ENCODE assay signal across 21 cellular contexts in the genomic region with DNA sequence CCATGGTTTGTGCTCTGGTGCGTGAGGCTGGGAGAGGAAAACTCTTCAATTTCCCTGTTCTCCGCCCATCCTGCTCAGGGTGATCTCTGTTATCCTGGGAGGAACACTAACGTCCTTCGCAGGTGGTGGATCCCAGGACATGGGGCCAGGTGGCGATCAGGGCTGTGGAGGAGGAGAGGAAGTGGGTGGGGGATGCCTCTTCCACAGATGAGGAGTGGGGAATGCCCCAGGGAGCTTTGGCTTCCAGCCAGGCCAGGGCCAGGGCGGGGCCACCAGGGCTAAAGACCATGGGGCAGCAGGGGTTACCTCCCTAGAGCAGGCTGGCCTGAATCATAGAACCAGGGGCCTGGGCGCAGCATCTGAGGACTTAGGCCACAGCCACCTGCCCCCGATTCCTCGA. TPM values are rescaled to one million over a fixed set of nuclear protein-coding genes. Genes with fewer than 3 reads are reported as not detected.
DNase-seq lines count a peak whose midpoint lies in the region; ATAC-seq and TF ChIP-seq lines count a peak whose summit lies in the region.
"Had no signal": no experiment of that assay in that cellular context is flagged by ENCODE, and none has a peak within 500 bp of the region (broad histone marks: within the 10 kb centered on the region; RNA-seq: fewer than 3 reads in every experiment).

No MANE protein-coding gene starts in this region.

- H3K9me2 ChIP-seq in SK-N-SH, result no peaks in the 10 kb centered on the region

- no peak for TF ChIP-seq EP300 in SK-N-SH (IDR thresholded peaks at IDR 0.05; ENCODE audit: borderline replicate concordance in 1 of 2, low read depth in 1 of 2, low read length in 1 of 2)

- TF ChIP-seq RAD21 in SK-N-SH (IDR thresholded peaks at IDR 0.05; ENCODE audit: low read length), result no peak

- POLR2A ChIA-PET in SK-N-SH (lab: Yijun Ruan, JAX), result no interaction called here

- H3K36me3 ChIP-seq in SK-N-SH (replicated peaks in 1 of 2; ENCODE audit: control insufficient read depth in 1 of 2, insufficient read depth in 2 of 2, low read length in 1 of 2) (no peaks in the 10 kb centered on the region), mammary epithelial cell (ENCODE audit: insufficient read depth, low read length) (no peaks in the 10 kb centered on the region), WERI-Rb-1 (no peaks in the 10 kb centered on the region)
- H3K36me3 ChIP-seq: BLaER1, SJSA1 had no signal

- H3F3A ChIP-seq in SK-N-SH (replicated peaks; ENCODE audit: insufficient read depth), result peaks cover 23% of the 10 kb centered on the region

- CTCF ChIA-PET in SK-N-SH (lab: Yijun Ruan, JAX), result no interaction called here
- CTCF ChIA-PET in mammary epithelial cell (lab: Charles Lee; ENCODE audit: low non-redundant PET), result no interaction called here

- no peak for DNase-seq in SK-N-SH
- DNase-seq in mammary epithelial cell, result no peak
- peak; percentile 27 for DNase-seq in kidney tubule cell (ENCODE audit: low spot score)
- DNase-seq in NCI-H526 treated with DMSO at 0.1 percent for 48 hours (lab: John Stamatoyannopoulos, UW), result no peak
- DNase-seq in effector CD8-positive, alpha-beta T cell (lab: John Stamatoyannopoulos, UW), result no peak
- DNase-seq in WERI-Rb-1, result no peak
- DNase-seq: CD8-positive, alpha-beta memory T cell; DMS79 treated with DMSO at 0.1 percent for 48 hours; HCEC 1CT; KBM-7; NCI-H1417 treated with DMSO at 0.1 percent for 48 hours; NCI-H2029 treated with DMSO at 0.1 percent for 48 hours; NCI-H524 treated with DMSO at 0.1 percent for 48 hours; NK-92 treated with Interleukin-12 subunit alpha and Interleukin-12 subunit beta, amount 100 ng/mL, for 24 hours; RPMI8226 had no signal

- H3K4me1 ChIP-seq in SK-N-SH (ENCODE audit: control insufficient read depth in 1 of 2, insufficient read depth in 2 of 2, low read depth in 1 of 2, low read length in 1 of 2), result peaks cover 0 to 22% of the 10 kb centered on the region in 2 experiments; a peak in 2 of 4 replicates
- peaks cover 84% of the 10 kb centered on the region for H3K4me1 ChIP-seq in mammary epithelial cell (ENCODE audit: insufficient read depth, low read length)
- H3K4me1 ChIP-seq: BLaER1 had no signal

- H2AFZ ChIP-seq in SK-N-SH (ENCODE audit: low read depth) (0 out of 2 replicates have a peak overlapping the region, but pooled peaks have one; percentile 18), mammary epithelial cell (ENCODE audit: low read depth, low read length) (no peak overlapping the region)

- TF ChIP-seq CTCF in SK-N-SH (IDR thresholded peaks at IDR 0.05) (no peak), mammary epithelial cell (conservative IDR thresholded peaks at IDR 0.05 in 1 of 2, IDR thresholded peaks at IDR 0.05 in 1 of 2; ENCODE audit: extremely low read depth in 1 of 2, insufficient read depth in 1 of 2, low read depth in 1 of 2, low read length in 2 of 2) (no peak), WERI-Rb-1 (IDR thresholded peaks at IDR 0.05; ENCODE audit: low read depth, low read length) (no peak)

- H3K79me2 ChIP-seq in SK-N-SH (ENCODE audit: insufficient read depth) (no peaks in the 10 kb centered on the region), mammary epithelial cell (ENCODE audit: insufficient read depth, low read length) (no peaks in the 10 kb centered on the region)

- 34% methylated on average over 8 of the region's 9 CpGs for WGBS in SK-N-SH (ENCODE audit: low lambda C conversion rate)
- 93% methylated on average over 5 of the region's 9 CpGs for WGBS in mammary epithelial cell (ENCODE audit: low coverage, missing lambda C conversion rate)

- dilution Hi-C loops in mammary epithelial cell (cut with HindIII; ENCODE audit: low sequenced_read_pairs), result no loop called here

- H3K27me3 ChIP-seq in SK-N-SH (ENCODE audit: insufficient read depth) (peaks cover 12% of the 10 kb centered on the region; the same call in 1 of the 2 replicates), mammary epithelial cell (ENCODE audit: insufficient read depth, low read length) (no peaks in the 10 kb centered on the region), WERI-Rb-1 (ENCODE audit: insufficient read depth, low read depth, severe bottlenecking) (peaks cover 97% of the 10 kb centered on the region)
- H3K27me3 ChIP-seq: BLaER1, SJSA1 had no signal

- no peak overlapping the region for H3K9ac ChIP-seq in SK-N-SH
- H3K9ac ChIP-seq in mammary epithelial cell (ENCODE audit: insufficient read depth, low read length), result no peak overlapping the region
- H3K9ac ChIP-seq: BLaER1 had no signal

- in situ Hi-C loops in mammary epithelial cell (cut with MboI; ENCODE audit: low sequenced_read_pairs in 2 of 2), result no loop called here

- H3K9me3 ChIP-seq in SK-N-SH (no peaks in the 10 kb centered on the region), mammary epithelial cell (replicated peaks; ENCODE audit: insufficient read depth, low read length) (no peaks in the 10 kb centered on the region), WERI-Rb-1 (ENCODE audit: severe bottlenecking) (no peaks in the 10 kb centered on the region)
- H3K9me3 ChIP-seq: BLaER1, SJSA1 had no signal

- no peak overlapping the region for H3K4me3 ChIP-seq in SK-N-SH (ENCODE audit: low read depth in 2 of 2, low read length in 1 of 2)
- no peak overlapping the region for H3K4me3 ChIP-seq in mammary epithelial cell (replicated peaks in 1 of 3; ENCODE audit: insufficient read depth in 1 of 3, low read depth in 2 of 3, low read length in 3 of 3)
- H3K4me3 ChIP-seq in WERI-Rb-1 (ENCODE audit: low read depth, low read length), result no peak overlapping the region
- H3K4me3 ChIP-seq: BLaER1, SJSA1 had no signal

- H3K4me2 ChIP-seq in SK-N-SH, result no peak overlapping the region
- no peak overlapping the region for H3K4me2 ChIP-seq in mammary epithelial cell (ENCODE audit: insufficient read depth, low read depth, low read length)
- H3K4me2 ChIP-seq: BLaER1 had no signal

- intact Hi-C loops in mammary epithelial cell (cut with micrococcal nuclease), result no loop called here

- ATAC-seq in SK-N-SH treated with all-trans-retinoic acid at 6 μM for 48 hours, result no peak
- ATAC-seq in GM18870 (IDR thresholded peaks at IDR 0.05; ENCODE audit: unreplicated experiment), result no peak

- no TSS peak for BruUV-seq in mammary epithelial cell (replicated peaks; lab: Mats Ljungman, UMichigan)

- H4K20me1 ChIP-seq in SK-N-SH (ENCODE audit: insufficient read depth) (no peaks in the 10 kb centered on the region), mammary epithelial cell (ENCODE audit: insufficient read depth, low read length) (no peaks in the 10 kb centered on the region)
- H4K20me1 ChIP-seq: BLaER1 had no signal

- H3K27ac ChIP-seq in SK-N-SH (ENCODE audit: low read depth in 2 of 2, low read length in 1 of 2) (no peak overlapping the region), mammary epithelial cell (ENCODE audit: insufficient read depth, low read depth, low read length) (peak overlapping the region; percentile 82), WERI-Rb-1 (no peak overlapping the region)
- H3K27ac ChIP-seq: BLaER1, SJSA1 had no signal

TF ChIP-seq in SK-N-SH treated with all-trans-retinoic acid at 6 μM for 48 hours, 23 proteins besides CTCF, POLR2A, EP300 and RAD21 (continues in another document):
- TF ChIP-seq ZFP30 (CRISPR knock-in tag; IDR thresholded peaks at IDR 0.05), result no peak
- no peak for TF ChIP-seq TCF4 (CRISPR knock-in tag; IDR thresholded peaks at IDR 0.05; ENCODE audit: borderline replicate concordance)
- TF ChIP-seq PATZ1 (CRISPR knock-in tag; IDR thresholded peaks at IDR 0.05; ENCODE audit: borderline replicate concordance), result no peak
- no peak for TF ChIP-seq ZNF70 (CRISPR knock-in tag; IDR thresholded peaks at IDR 0.05)
- no peak for TF ChIP-seq ISL1 (CRISPR knock-in tag; IDR thresholded peaks at IDR 0.05)

RNA-seq across cellular contexts. Expression of gene KRT75, which starts 3.3 kb away (rescaled TPM):
- polyA plus RNA-seq in SK-N-SH (2012; rRNA removed) (not detected in 2 replicates), mammary epithelial cell (3.1 TPM)
- polyA plus RNA-seq in SK-N-SH (2012; cell fraction: cytosol; rRNA removed), result not detected in 2 replicates
- not detected in 2 replicates for polyA plus RNA-seq in SK-N-SH (2012; cell fraction: nucleus; rRNA removed)
- 10 to 100 TPM in 1 of 2 donors, 1 to 10 TPM in 1; 3.2 to 26.5 TPM for total RNA-seq in mammary epithelial cell
- 0.62 TPM for polyA minus RNA-seq in mammary epithelial cell
- total RNA-seq: CD8-positive, alpha-beta memory T cell; OCI-LY7; SJSA1 had no signal
- polyA plus RNA-seq: CD8-positive, alpha-beta memory T cell had no signal

RNA-seq across cellular contexts. Expression of gene KRT6B, which starts 14.4 kb away (rescaled TPM):
- polyA plus RNA-seq in SK-N-SH (2012; rRNA removed), result not detected in 2 replicates
- not detected in 2 replicates for polyA plus RNA-seq in SK-N-SH (2012; cell fraction: cytosol; rRNA removed)
- polyA plus RNA-seq in SK-N-SH (2012; cell fraction: nucleus; rRNA removed), result not detected in 2 replicates
- 1,000 to 10,000 TPM; 1,675 to 3,751 TPM for total RNA-seq in mammary epithelial cell
- polyA plus RNA-seq in mammary epithelial cell, result 2,534 TPM
- 2,595 TPM for polyA minus RNA-seq in mammary epithelial cell
- total RNA-seq: CD8-positive, alpha-beta memory T cell; G401; OCI-LY7; SJSA1 had no signal
- polyA plus RNA-seq: CD8-positive, alpha-beta memory T cell had no signal

RNA-seq across cellular contexts. Expression of gene KRT82, which starts 31.4 kb away (rescaled TPM):
- polyA plus RNA-seq in SK-N-SH (2012; rRNA removed) (not detected in 2 replicates), mammary epithelial cell (0.01 TPM)
- polyA plus RNA-seq in SK-N-SH (2012; cell fraction: cytosol; rRNA removed), result not detected in 2 replicates
- not detected in 2 replicates for polyA plus RNA-seq in SK-N-SH (2012; cell fraction: nucleus; rRNA removed)
- not detected for total RNA-seq in mammary epithelial cell
- not detected for polyA minus RNA-seq in mammary epithelial cell
- total RNA-seq: CD8-positive, alpha-beta memory T cell; G401; OCI-LY7; SJSA1 had no signal
- polyA plus RNA-seq: CD8-positive, alpha-beta memory T cell had no signal

RNA-seq across cellular contexts. Expression of gene KRT6C, which starts 36.1 kb away (rescaled TPM):
- polyA plus RNA-seq in SK-N-SH (2012; rRNA removed) (not detected in 2 replicates), mammary epithelial cell (23.6 TPM)
- polyA plus RNA-seq in SK-N-SH (2012; cell fraction: cytosol; rRNA removed), result not detected in 2 replicates
- not detected in 2 replicates for polyA plus RNA-seq in SK-N-SH (2012; cell fraction: nucleus; rRNA removed)
- 10 to 100 TPM; 16.6 to 29.5 TPM for total RNA-seq in mammary epithelial cell
- polyA minus RNA-seq in mammary epithelial cell, result 1.8 TPM
- total RNA-seq: CD8-positive, alpha-beta memory T cell; G401; OCI-LY7; SJSA1 had no signal
- polyA plus RNA-seq: CD8-positive, alpha-beta memory T cell had no signal

RNA-seq across cellular contexts. Expression of gene KRT84, which starts 52.1 kb away (rescaled TPM):
- not detected in 2 replicates for polyA plus RNA-seq in SK-N-SH (2012; rRNA removed)
- not detected in 2 replicates for polyA plus RNA-seq in SK-N-SH (2012; cell fraction: cytosol; rRNA removed)
- not detected in 2 replicates for polyA plus RNA-seq in SK-N-SH (2012; cell fraction: nucleus; rRNA removed)
- total RNA-seq in mammary epithelial cell, result under 1 TPM in 1 of 2 donors, not detected in 1; 0.14 TPM
- polyA plus RNA-seq in mammary epithelial cell, result 0.08 TPM
- not detected for polyA minus RNA-seq in mammary epithelial cell
- total RNA-seq: CD8-positive, alpha-beta memory T cell; G401; OCI-LY7; SJSA1 had no signal
- polyA plus RNA-seq: CD8-positive, alpha-beta memory T cell had no signal

Comparison
In these comparisons a context has a peak if more than half of its experiments do, and no peak if none do; other contexts are left out.
1. RNA of gene KRT6B, which starts 14.4 kb away (polyA plus RNA-seq): 2,534 TPM in mammary epithelial cell (single experiment); not detected in SK-N-SH; every median in the first group is over 1,000 times any median in the second.